ENCODE assay signal across 29 cellular contexts in genomic region chr16:22425847-22426246, GRCh38. TPM values are rescaled to one million over a fixed set of nuclear protein-coding genes. Genes with fewer than 3 reads are reported as not detected.
DNase-seq lines count a peak whose midpoint lies in the region; ATAC-seq and TF ChIP-seq lines count a peak whose summit lies in the region.
"Had no signal": no experiment of that assay in that cellular context is flagged by ENCODE, and none has a peak within 500 bp of the region (broad histone marks: within the 10 kb centered on the region; RNA-seq: fewer than 3 reads in every experiment).

No MANE protein-coding gene starts in this region.

- BruUV-seq in PC-3 (replicated peaks; lab: Mats Ljungman, UMichigan) = no TSS peak

- no peaks in the 10 kb centered on the region for H3K27me3 Mint-ChIP-seq in endodermal cell (ENCODE audit: insufficient read depth)
- H3K27me3 Mint-ChIP-seq: activated naive CD8-positive, alpha-beta T cell treated with anti-CD3 and anti-CD28 coated beads for 36 hours; B cell; CD8-positive, alpha-beta memory T cell; effector memory CD8-positive, alpha-beta T cell; memory B cell; stimulated activated naive CD8-positive, alpha-beta T cell treated with anti-CD3 and anti-CD28 coated beads, Interleukin-15, Interleukin-2, amounts not matched to agents 100 ng/mL and 50 ng/mL, for 24 hours had no signal

- 83 to 86% methylated on average over 2 to 5 of the region's 5 CpGs for WGBS in endodermal cell (ENCODE audit: insufficient coverage in 1 of 2, insufficient read length in 1 of 2), 2 experiments
- WGBS in thyroid gland, 2 donors = 87 to 89% methylated on average over 5 of the region's 5 CpGs

- TF ChIP-seq CTCF in AG09309 (IDR thresholded peaks at IDR 0.05; ENCODE audit: control insufficient read depth, insufficient read depth, low read depth, low read length, missing control alignments) = peak; percentile 0
- TF ChIP-seq CTCF in endodermal cell (conservative IDR thresholded peaks at IDR 0.05) = peak; percentile 36
- no peak for TF ChIP-seq CTCF in osteoblast (IDR thresholded peaks at IDR 0.05; ENCODE audit: extremely low read depth, low read depth, low read length)
- TF ChIP-seq CTCF in PC-3 (conservative IDR thresholded peaks at IDR 0.05; ENCODE audit: low read depth, low read length) = no peak
- TF ChIP-seq CTCF in thyroid gland (IDR thresholded peaks at IDR 0.05) = no peak

- no peaks in the 10 kb centered on the region for H4K20me1 ChIP-seq in osteoblast (ENCODE audit: insufficient read depth, low read length)
- H4K20me1 ChIP-seq in PC-3 (ENCODE audit: low read length) = no peaks in the 10 kb centered on the region

- H3K4me2 ChIP-seq in osteoblast (ENCODE audit: insufficient read depth, low read length) (peak overlapping the region; percentile 86), PC-3 (ENCODE audit: low read length) (no peak overlapping the region)
- H3K4me2 ChIP-seq: hepatocyte had no signal

- no peak overlapping the region for H3K4me3 Mint-ChIP-seq in endodermal cell
- H3K4me3 Mint-ChIP-seq: activated naive CD8-positive, alpha-beta T cell treated with anti-CD3 and anti-CD28 coated beads for 36 hours; B cell; CD8-positive, alpha-beta memory T cell; effector memory CD8-positive, alpha-beta T cell; memory B cell; stimulated activated naive CD8-positive, alpha-beta T cell treated with anti-CD3 and anti-CD28 coated beads, Interleukin-15, Interleukin-2, amounts not matched to agents 100 ng/mL and 50 ng/mL, for 24 hours had no signal

- no peaks in the 10 kb centered on the region for H3K4me1 Mint-ChIP-seq in endodermal cell
- H3K4me1 Mint-ChIP-seq: activated naive CD8-positive, alpha-beta T cell treated with anti-CD3 and anti-CD28 coated beads for 36 hours; B cell had no signal

- H3K9ac ChIP-seq in endodermal cell (ENCODE audit: extremely low read depth, low read length, poor library complexity, severe bottlenecking) = no peak overlapping the region
- H3K9ac ChIP-seq in PC-3 (ENCODE audit: low read length) = no peak overlapping the region

- H3K36me3 Mint-ChIP-seq in endodermal cell (ENCODE audit: low read depth) = peaks cover 53% of the 10 kb centered on the region

- H3F3A ChIP-seq in PC-3 (ENCODE audit: low read length, unreplicated experiment) = no peaks in the 10 kb centered on the region

- H3K27me3 ChIP-seq in H7 (ENCODE audit: control insufficient read depth, insufficient read depth, low read length) (no peaks in the 10 kb centered on the region), endodermal cell (ENCODE audit: control insufficient read depth, insufficient read depth, low read length, poor library complexity, severe bottlenecking) (no peaks in the 10 kb centered on the region), osteoblast (ENCODE audit: insufficient read depth, low read length) (no peaks in the 10 kb centered on the region), PC-3 (ENCODE audit: low read length) (no peaks in the 10 kb centered on the region), thyroid gland (no peaks in the 10 kb centered on the region)
- H3K27me3 ChIP-seq: ascending aorta, hepatocyte, pancreas, transverse colon had no signal

- no peak for ATAC-seq in PC-3
- ATAC-seq: effector memory CD8-positive, alpha-beta T cell had no signal

- POLR2A ChIA-PET in PC-3 (lab: Charles Lee; ENCODE audit: unreplicated experiment) = no interaction called here

- H2AFZ ChIP-seq in osteoblast (ENCODE audit: low read length) = no peak overlapping the region
- H2AFZ ChIP-seq in PC-3 (ENCODE audit: low read length) = no peak overlapping the region
- H2AFZ ChIP-seq: hepatocyte had no signal

- CTCF ChIA-PET in PC-3 (lab: Charles Lee) = no interaction called here

- intact Hi-C loops in PC-3 (cut with micrococcal nuclease) = no loop called here
- intact Hi-C loops in thyroid gland (cut with DNase I) = no loop called here

- H3K79me2 ChIP-seq in osteoblast (ENCODE audit: insufficient read depth, low read length) (peaks cover 2% of the 10 kb centered on the region), PC-3 (ENCODE audit: low read length) (no peaks in the 10 kb centered on the region)
- H3K79me2 ChIP-seq: hepatocyte had no signal

- H3K27ac Mint-ChIP-seq in endodermal cell = peak overlapping the region; percentile 18
- H3K27ac Mint-ChIP-seq: activated naive CD8-positive, alpha-beta T cell treated with anti-CD3 and anti-CD28 coated beads for 36 hours; B cell; memory B cell; stimulated activated naive CD8-positive, alpha-beta T cell treated with anti-CD3 and anti-CD28 coated beads, Interleukin-15, Interleukin-2, amounts not matched to agents 100 ng/mL and 50 ng/mL, for 24 hours had no signal

- H3K36me3 ChIP-seq in H7 (replicated peaks; ENCODE audit: control insufficient read depth, insufficient read depth, low read length) = peaks cover 8% of the 10 kb centered on the region
- peaks cover 21% of the 10 kb centered on the region for H3K36me3 ChIP-seq in endodermal cell (ENCODE audit: control insufficient read depth, insufficient read depth, low read length)
- peaks cover 12% of the 10 kb centered on the region for H3K36me3 ChIP-seq in osteoblast (ENCODE audit: insufficient read depth, low read length)
- no peaks in the 10 kb centered on the region for H3K36me3 ChIP-seq in PC-3 (ENCODE audit: low read depth, low read length)
- H3K36me3 ChIP-seq in thyroid gland = peaks cover 14 to 25% of the 10 kb centered on the region in 2 donors

- no peak overlapping the region for H3K27ac ChIP-seq in endodermal cell (ENCODE audit: low read depth, low read length)
- H3K27ac ChIP-seq in osteoblast (ENCODE audit: low read depth, low read length) = no peak overlapping the region
- no peak overlapping the region for H3K27ac ChIP-seq in PC-3 (ENCODE audit: low read length)
- H3K27ac ChIP-seq in thyroid gland = peak overlapping the region in 1 of 3 donors; percentile 49
- H3K27ac ChIP-seq: hepatocyte, pancreas had no signal

- no peak overlapping the region for H3K4me3 ChIP-seq in AG09309 (ENCODE audit: control insufficient read depth, low read depth, low read length)
- H3K4me3 ChIP-seq in H7 (ENCODE audit: insufficient read depth, low read depth, low read length) = no peak overlapping the region
- no peak overlapping the region for H3K4me3 ChIP-seq in endodermal cell (ENCODE audit: low read length)
- no peak overlapping the region for H3K4me3 ChIP-seq in osteoblast (ENCODE audit: insufficient read depth, low read length)
- H3K4me3 ChIP-seq in PC-3 (ENCODE audit: low read length) = no peak overlapping the region
- H3K4me3 ChIP-seq in thyroid gland (replicated peaks in 1 of 3) = no peak overlapping the region
- H3K4me3 ChIP-seq: hepatocyte, pancreas, transverse colon had no signal

- DNase-seq in AG09309 (ENCODE audit: low read depth) = no peak
- peak; percentile 51 for DNase-seq in H7
- peak; percentile 60 for DNase-seq in endodermal cell
- DNase-seq in osteoblast (ENCODE audit: insufficient read length, low spot score, missing footprints) = no peak
- DNase-seq in LoVo (ENCODE audit: low spot score) = no peak
- no peak for DNase-seq in PC-3
- DNase-seq in NCI-H2081 (lab: John Stamatoyannopoulos, UW) = no peak
- DNase-seq in thyroid gland = no peak
- DNase-seq: activated CD4-positive, alpha-beta T cell treated with anti-CD3 and anti-CD28 coated beads, Interleukin-2, amount 50 U/mL, for 1 hour; activated CD4-positive, CD25-positive, alpha-beta regulatory T cell; activated gamma-delta T cell; activated naive CD8-positive, alpha-beta T cell treated with anti-CD3 and anti-CD28 coated beads for 36 hours; activated T-cell treated with anti-CD3 and anti-CD28 coated beads, Interleukin-2, amount 50 U/mL, for 1 hour; CD8-positive, alpha-beta memory T cell; cortex of kidney; DMS153; effector memory CD8-positive, alpha-beta T cell; NCI-H1092 treated with DMSO at 0.1 percent for 48 hours; NCI-H187; NCI-H2171; retina; stimulated activated CD4-positive, alpha-beta T cell treated with anti-CD3 and anti-CD28 coated beads, Interleukin-2, amount 100 ng/mL, for 24 hours; transverse colon had no signal

- no peaks in the 10 kb centered on the region for H3K9me2 ChIP-seq in PC-3 (replicated peaks; ENCODE audit: low read length)

- no peaks in the 10 kb centered on the region for H3K9me3 ChIP-seq in endodermal cell (ENCODE audit: control insufficient read depth, low read length)
- no peaks in the 10 kb centered on the region for H3K9me3 ChIP-seq in osteoblast (ENCODE audit: low read depth, low read length)
- no peaks in the 10 kb centered on the region for H3K9me3 ChIP-seq in PC-3 (ENCODE audit: low read length)
- H3K9me3 ChIP-seq in thyroid gland = no peaks in the 10 kb centered on the region
- H3K9me3 ChIP-seq: ascending aorta, pancreas, transverse colon had no signal

- H3K4me1 ChIP-seq in endodermal cell (ENCODE audit: control insufficient read depth, insufficient read depth, low read length) (no peaks in the 10 kb centered on the region), osteoblast (ENCODE audit: insufficient read depth, low read length) (peaks cover 16% of the 10 kb centered on the region), PC-3 (ENCODE audit: insufficient read depth, low read length) (no peaks in the 10 kb centered on the region), thyroid gland (no peaks in the 10 kb centered on the region)
- H3K4me1 ChIP-seq: pancreas had no signal

- no peak for TF ChIP-seq POLR2A in thyroid gland (IDR thresholded peaks at IDR 0.05)

- no peaks in the 10 kb centered on the region for H3K9me3 Mint-ChIP-seq in endodermal cell
- H3K9me3 Mint-ChIP-seq: activated naive CD8-positive, alpha-beta T cell treated with anti-CD3 and anti-CD28 coated beads for 36 hours; CD8-positive, alpha-beta memory T cell; effector memory CD8-positive, alpha-beta T cell; stimulated activated naive CD8-positive, alpha-beta T cell treated with anti-CD3 and anti-CD28 coated beads, Interleukin-15, Interleukin-2, amounts not matched to agents 100 ng/mL and 50 ng/mL, for 24 hours had no signal

RNA-seq across cellular contexts. Expression of gene CDR2, which starts 51.4 kb away (rescaled TPM):
- 32.7 and 43.2 TPM in 2 replicates for total RNA-seq in H7 (2014; rRNA removed; shearing (Covaris generic))
- total RNA-seq in endodermal cell (10 to 100 TPM; 17.6 to 24.3 TPM), osteoblast (49.5 and 52.5 TPM in 2 replicates), PC-3 (2014; rRNA removed) (14.1 and 14.7 TPM in 2 replicates), thyroid gland (10 to 100 TPM; 55.5 to 92.8 (median 79.2) TPM)
- 18.3 TPM for polyA plus RNA-seq in endodermal cell (2013, experiment 1 of 2)
- polyA plus RNA-seq in endodermal cell (2013, experiment 2 of 2) = 21.8 TPM

Comparison
In these comparisons a context has a peak if more than half of its experiments do, and no peak if none do; other contexts are left out.
1. DNase-seq: peak in H7 (single experiment) and endodermal cell (single experiment); none in AG09309 (single experiment), osteoblast (single experiment), LoVo (single experiment), PC-3 (single experiment), NCI-H2081 (0 of 2) and thyroid gland (0 of 2).
2. CTCF ChIP-seq: peak in AG09309 (single experiment) and endodermal cell (single experiment); none in osteoblast (single experiment), PC-3 (single experiment) and thyroid gland (0 of 6).